Comparison of ENCODE assay signal across 8 cellular contexts in genomic region chr3:75434937-75435778, GRCh38.
DNase-seq lines count a peak whose midpoint lies in the region; ATAC-seq, FAIRE-seq and TF ChIP-seq lines count a peak whose summit lies in the region.
"Not testable (repeated sequence)": the region's sequence is repeated elsewhere in the genome, so short reads cannot be mapped to it uniquely, and the experiment has no call there.

No MANE protein-coding gene starts in this region.

- DNase-seq in AG08395 (ENCODE audit: low spot score) (peak; percentile 87), NCI-H446 treated with DMSO at 0.1 percent for 48 hours (lab: John Stamatoyannopoulos, UW) (peak; percentile 93), chondrocyte (ENCODE audit: low spot score) (peak; percentile 99), kidney (peak; percentile 100)
- peak; percentile 99 for DNase-seq in activated CD4-positive, alpha-beta T cell treated with anti-CD3 and anti-CD28 coated beads for 36 hours
- DNase-seq in stimulated activated CD4-positive, alpha-beta T cell treated with anti-CD3 and anti-CD28 coated beads, Interleukin-12 subunit alpha, Interleukin-12 subunit beta, amount 100 ng/mL, for 48 hours (ENCODE audit: low read depth in 2 of 3, low spot score in 1 of 3): peak; percentile 95 to 99 (median 95)

- ATAC-seq in HG03378 (IDR thresholded peaks at IDR 0.05; ENCODE audit: unreplicated experiment): peak; percentile 85
- ATAC-seq in activated CD4-positive, alpha-beta T cell treated with anti-CD3 and anti-CD28 coated beads for 36 hours: peak; percentile 100

- peak overlapping the region; percentile 50 to 77 for H3K4me3 ChIP-seq in kidney (ENCODE audit: low read length in 2 of 2)

- peaks cover 10% of the 10 kb centered on the region for H3K36me3 Mint-ChIP-seq in activated CD4-positive, alpha-beta T cell treated with anti-CD3 and anti-CD28 coated beads for 36 hours (ENCODE audit: low read depth)
- not testable (repeated sequence) for H3K36me3 Mint-ChIP-seq in chondrocyte (ENCODE audit: low read depth)

- H3K4me1 Mint-ChIP-seq in activated CD4-positive, alpha-beta T cell treated with anti-CD3 and anti-CD28 coated beads for 36 hours: peaks cover 12% of the 10 kb centered on the region
- H3K4me1 Mint-ChIP-seq in chondrocyte (ENCODE audit: low read depth): peaks cover 28% of the 10 kb centered on the region

- peak overlapping the region; percentile 91 for H3K4me3 Mint-ChIP-seq in activated CD4-positive, alpha-beta T cell treated with anti-CD3 and anti-CD28 coated beads for 36 hours
- H3K4me3 Mint-ChIP-seq in chondrocyte (ENCODE audit: unreplicated experiment): peak overlapping the region; percentile 91

- H3K4me1 ChIP-seq in kidney (ENCODE audit: control insufficient read depth in 1 of 2, insufficient read depth in 1 of 2, low read depth in 1 of 2, low read length in 2 of 2): not testable (repeated sequence)

- FAIRE-seq in kidney (lab: Jason Lieb, UNC): peak; percentile 92

- not testable (repeated sequence) for H3K27me3 Mint-ChIP-seq in activated CD4-positive, alpha-beta T cell treated with anti-CD3 and anti-CD28 coated beads for 36 hours; chondrocyte (ENCODE audit: low read depth)

- H3K36me3 ChIP-seq in kidney (ENCODE audit: control insufficient read depth in 1 of 2, insufficient read depth in 2 of 2, low read length in 2 of 2): not testable (repeated sequence)

- peak overlapping the region in 1 of 2 donors; percentile 65 for H3K9ac ChIP-seq in kidney (ENCODE audit: low read length in 2 of 2)

- TF ChIP-seq POLR2A in GM19193 (IDR thresholded peaks at IDR 0.05; ENCODE audit: extremely low read depth, insufficient read depth, insufficient read length): peak; percentile 35

- CTCF ChIA-PET in activated CD4-positive, alpha-beta T cell treated with anti-CD3 and anti-CD28 coated beads for 36 hours (lab: Charles Lee): not testable (repeated sequence)

- POLR2A ChIA-PET in activated CD4-positive, alpha-beta T cell treated with anti-CD3 and anti-CD28 coated beads for 36 hours (lab: Charles Lee): not testable (repeated sequence)

- H3K27ac ChIP-seq in kidney (ENCODE audit: low read depth in 2 of 2, low read length in 2 of 2): peak overlapping the region; percentile 80

- H3K9me3 Mint-ChIP-seq in activated CD4-positive, alpha-beta T cell treated with anti-CD3 and anti-CD28 coated beads for 36 hours (ENCODE audit: low read depth); chondrocyte (ENCODE audit: low read depth): not testable (repeated sequence)

- peak overlapping the region; percentile 99 for H3K27ac Mint-ChIP-seq in activated CD4-positive, alpha-beta T cell treated with anti-CD3 and anti-CD28 coated beads for 36 hours
- peak overlapping the region; percentile 99 for H3K27ac Mint-ChIP-seq in chondrocyte (ENCODE audit: unreplicated experiment)

- not testable (repeated sequence) for TF ChIP-seq CTCF in chondrocyte (IDR thresholded peaks at IDR 0.05); kidney (IDR thresholded peaks at IDR 0.05; ENCODE audit: borderline replicate concordance, extremely low read depth, insufficient read depth)

- not testable (repeated sequence) for H3K9me3 ChIP-seq in kidney (ENCODE audit: control insufficient read depth in 1 of 2, low read length in 2 of 2)

- intact Hi-C loops in activated CD4-positive, alpha-beta T cell treated with anti-CD3 and anti-CD28 coated beads for 36 hours (cut with DNase I, micrococcal nuclease): loop anchor here (1.0 to 10.0 kb wide), 3 partner anchors 206 to 350 kb away; partner anchors contain the start of gene ZNF717 (in 2 of the 2)
- intact Hi-C loops in kidney (cut with DNase I): not testable (repeated sequence)

Comparison
In these comparisons a context has a peak if more than half of its experiments do, and no peak if none do; other contexts are left out.
1. Peak in every context shown above with its lines: DNase-seq, ATAC-seq, H3K4me3 ChIP-seq and H3K27ac ChIP-seq.